Comparison of ENCODE assay signal across 10 cellular contexts in genomic region chr3:115667175-115668065, GRCh38. TPM values are rescaled to one million over a fixed set of nuclear protein-coding genes. Genes with fewer than 3 reads are reported as not detected.
DNase-seq lines count a peak whose midpoint lies in the region; ATAC-seq and TF ChIP-seq lines count a peak whose summit lies in the region.
"Had no signal": no experiment of that assay in that cellular context is flagged by ENCODE, and none has a peak within 500 bp of the region (broad histone marks: within the 10 kb centered on the region; RNA-seq: fewer than 3 reads in every experiment).

No MANE protein-coding gene starts in this region.

- H3K4me1 ChIP-seq in CD8-positive, alpha-beta T cell (ENCODE audit: insufficient read depth, low read length): no peaks in the 10 kb centered on the region

- intact Hi-C loops in activated CD8-positive, alpha-beta T cell treated with anti-CD3 and anti-CD28 coated beads for 36 hours (cut with micrococcal nuclease): loop anchor here (10.0 kb wide), 1 partner anchor 117 kb away; no protein-coding TSS in a partner anchor
- intact Hi-C loops in CD8-positive, alpha-beta T cell (cut with DNase I, micrococcal nuclease): no loop called here

- ATAC-seq in activated CD8-positive, alpha-beta T cell treated with anti-CD3 and anti-CD28 coated beads for 36 hours: peak; percentile 93
- ATAC-seq in activated CD8-positive, alpha-beta T cell treated with anti-CD3 and anti-CD28 coated beads, Interleukin-2, amount 10 ng/mL, durations not matched to agents 7 days and 5 days: no peak
- ATAC-seq in HG03135 (IDR thresholded peaks at IDR 0.05; ENCODE audit: unreplicated experiment) (peak; percentile 54), HG02840 (IDR thresholded peaks at IDR 0.05; ENCODE audit: low FRiP score, unreplicated experiment) (no peak), GM18517 (IDR thresholded peaks at IDR 0.05; ENCODE audit: unreplicated experiment) (no peak)
- peak; percentile 65 to 91 for ATAC-seq in stimulated activated naive B cell treated with anti-CD40 and anti-IgM and Interleukin-4, amounts not matched to agents 10 μg/mL and 1 μg/mL and 100 μg/mL, for 72 hours (replicated peaks)
- ATAC-seq in CD8-positive, alpha-beta T cell: no peak
- ATAC-seq: T-helper 17 cell had no signal

- peaks cover 41% of the 10 kb centered on the region for H3K4me1 Mint-ChIP-seq in activated CD8-positive, alpha-beta T cell treated with anti-CD3 and anti-CD28 coated beads for 36 hours (ENCODE audit: low read depth)
- H3K4me1 Mint-ChIP-seq in activated CD8-positive, alpha-beta T cell treated with anti-CD3 and anti-CD28 coated beads, Interleukin-2, amount 10 ng/mL, durations not matched to agents 7 days and 5 days (ENCODE audit: low read depth): peaks cover 3% of the 10 kb centered on the region
- peaks cover 48% of the 10 kb centered on the region for H3K4me1 Mint-ChIP-seq in chondrocyte (ENCODE audit: low read depth)
- H3K4me1 Mint-ChIP-seq in stimulated activated naive B cell treated with anti-CD40 and anti-IgM and Interleukin-4, amounts not matched to agents 10 μg/mL and 1 μg/mL and 100 μg/mL, for 72 hours: peaks cover 8 to 15% of the 10 kb centered on the region in 2 donors
- H3K4me1 Mint-ChIP-seq in CD8-positive, alpha-beta T cell (ENCODE audit: low read depth): no peaks in the 10 kb centered on the region
- H3K4me1 Mint-ChIP-seq: naive B cell had no signal

- H3K27me3 ChIP-seq in CD8-positive, alpha-beta T cell (ENCODE audit: insufficient read depth, low read length): no peaks in the 10 kb centered on the region

- no peak overlapping the region for H3K4me3 Mint-ChIP-seq in activated CD8-positive, alpha-beta T cell treated with anti-CD3 and anti-CD28 coated beads for 36 hours
- no peak overlapping the region for H3K4me3 Mint-ChIP-seq in activated CD8-positive, alpha-beta T cell treated with anti-CD3 and anti-CD28 coated beads, Interleukin-2, amount 10 ng/mL, durations not matched to agents 7 days and 5 days
- no peak overlapping the region for H3K4me3 Mint-ChIP-seq in chondrocyte (ENCODE audit: unreplicated experiment)
- no peak overlapping the region for H3K4me3 Mint-ChIP-seq in stimulated activated naive B cell treated with anti-CD40 and anti-IgM and Interleukin-4, amounts not matched to agents 10 μg/mL and 1 μg/mL and 100 μg/mL, for 72 hours
- no peak overlapping the region for H3K4me3 Mint-ChIP-seq in CD8-positive, alpha-beta T cell
- H3K4me3 Mint-ChIP-seq: T-helper 17 cell had no signal

- H3K36me3 ChIP-seq in CD8-positive, alpha-beta T cell (ENCODE audit: insufficient read depth, low read length): no peaks in the 10 kb centered on the region

- peak; percentile 21 for DNase-seq in activated CD8-positive, alpha-beta T cell treated with anti-CD3 and anti-CD28 coated beads for 36 hours
- DNase-seq in activated CD8-positive, alpha-beta T cell treated with anti-CD3 and anti-CD28 coated beads, Interleukin-2, amount 10 ng/mL, durations not matched to agents 7 days and 5 days: no peak
- no peak for DNase-seq in chondrocyte (ENCODE audit: low spot score)
- no peak for DNase-seq in stimulated activated naive B cell treated with anti-CD40 and anti-IgM and Interleukin-4, amounts not matched to agents 10 μg/mL and 1 μg/mL and 100 μg/mL, for 72 hours
- no peak for DNase-seq in CD8-positive, alpha-beta T cell
- DNase-seq: naive B cell, T-helper 17 cell had no signal

- H3K9me3 Mint-ChIP-seq in activated CD8-positive, alpha-beta T cell treated with anti-CD3 and anti-CD28 coated beads for 36 hours: no peaks in the 10 kb centered on the region
- H3K9me3 Mint-ChIP-seq in activated CD8-positive, alpha-beta T cell treated with anti-CD3 and anti-CD28 coated beads, Interleukin-2, amount 10 ng/mL, durations not matched to agents 7 days and 5 days (ENCODE audit: insufficient read depth): no peaks in the 10 kb centered on the region
- H3K9me3 Mint-ChIP-seq in chondrocyte (ENCODE audit: low read depth): no peaks in the 10 kb centered on the region
- H3K9me3 Mint-ChIP-seq in stimulated activated naive B cell treated with anti-CD40 and anti-IgM and Interleukin-4, amounts not matched to agents 10 μg/mL and 1 μg/mL and 100 μg/mL, for 72 hours: no peaks in the 10 kb centered on the region
- H3K9me3 Mint-ChIP-seq in CD8-positive, alpha-beta T cell: no peaks in the 10 kb centered on the region
- H3K9me3 Mint-ChIP-seq: naive B cell had no signal

- no peak overlapping the region for H3K27ac ChIP-seq in CD8-positive, alpha-beta T cell (ENCODE audit: low read depth, low read length)

- TF ChIP-seq CTCF in activated CD8-positive, alpha-beta T cell treated with anti-CD3 and anti-CD28 coated beads for 36 hours (IDR thresholded peaks at IDR 0.05): no peak
- TF ChIP-seq CTCF in chondrocyte (IDR thresholded peaks at IDR 0.05): peak; percentile 39
- TF ChIP-seq CTCF in CD8-positive, alpha-beta T cell (IDR thresholded peaks at IDR 0.05): no peak

- peaks cover 2% of the 10 kb centered on the region for H3K27me3 Mint-ChIP-seq in activated CD8-positive, alpha-beta T cell treated with anti-CD3 and anti-CD28 coated beads for 36 hours
- H3K27me3 Mint-ChIP-seq in activated CD8-positive, alpha-beta T cell treated with anti-CD3 and anti-CD28 coated beads, Interleukin-2, amount 10 ng/mL, durations not matched to agents 7 days and 5 days (ENCODE audit: low read depth): no peaks in the 10 kb centered on the region
- no peaks in the 10 kb centered on the region for H3K27me3 Mint-ChIP-seq in chondrocyte (ENCODE audit: low read depth)
- H3K27me3 Mint-ChIP-seq in stimulated activated naive B cell treated with anti-CD40 and anti-IgM and Interleukin-4, amounts not matched to agents 10 μg/mL and 1 μg/mL and 100 μg/mL, for 72 hours: peaks cover 4 to 20% of the 10 kb centered on the region in 2 donors
- H3K27me3 Mint-ChIP-seq in CD8-positive, alpha-beta T cell (ENCODE audit: low read depth): no peaks in the 10 kb centered on the region
- H3K27me3 Mint-ChIP-seq: T-helper 17 cell had no signal

- peak overlapping the region; percentile 80 for H3K27ac Mint-ChIP-seq in activated CD8-positive, alpha-beta T cell treated with anti-CD3 and anti-CD28 coated beads for 36 hours
- no peak overlapping the region for H3K27ac Mint-ChIP-seq in activated CD8-positive, alpha-beta T cell treated with anti-CD3 and anti-CD28 coated beads, Interleukin-2, amount 10 ng/mL, durations not matched to agents 7 days and 5 days
- peak overlapping the region; percentile 83 for H3K27ac Mint-ChIP-seq in chondrocyte (ENCODE audit: unreplicated experiment)
- H3K27ac Mint-ChIP-seq in stimulated activated naive B cell treated with anti-CD40 and anti-IgM and Interleukin-4, amounts not matched to agents 10 μg/mL and 1 μg/mL and 100 μg/mL, for 72 hours: peak overlapping the region; percentile 6
- H3K27ac Mint-ChIP-seq in CD8-positive, alpha-beta T cell: no peak overlapping the region

- CTCF ChIA-PET in activated CD8-positive, alpha-beta T cell treated with anti-CD3 and anti-CD28 coated beads for 36 hours (lab: Charles Lee): interaction anchor here (1.0 to 1.8 kb wide), 2 partner anchors 10 to 26 kb away, joined by 3 to 8 read pairs; no protein-coding TSS in a partner anchor
- CTCF ChIA-PET in activated CD8-positive, alpha-beta T cell treated with anti-CD3 and anti-CD28 coated beads, Interleukin-2, amount 10 ng/mL, durations not matched to agents 7 days and 5 days (lab: Charles Lee): interaction anchor here (0.9 to 1.5 kb wide), 3 partner anchors 18 to 449 kb away, joined by 3 to 4 read pairs (median 3); no protein-coding TSS in a partner anchor
- CTCF ChIA-PET in CD8-positive, alpha-beta T cell (lab: Charles Lee): no interaction called here

- no peaks in the 10 kb centered on the region for H3K9me3 ChIP-seq in CD8-positive, alpha-beta T cell (ENCODE audit: low read length)

- POLR2A ChIA-PET in activated CD8-positive, alpha-beta T cell treated with anti-CD3 and anti-CD28 coated beads for 36 hours (lab: Charles Lee): no interaction called here
- POLR2A ChIA-PET in activated CD8-positive, alpha-beta T cell treated with anti-CD3 and anti-CD28 coated beads, Interleukin-2, amount 10 ng/mL, durations not matched to agents 7 days and 5 days (lab: Charles Lee): no interaction called here
- POLR2A ChIA-PET in CD8-positive, alpha-beta T cell (lab: Charles Lee): no interaction called here

- no peak overlapping the region for H3K4me3 ChIP-seq in CD8-positive, alpha-beta T cell (ENCODE audit: low read depth, low read length)

- no peaks in the 10 kb centered on the region for H3K36me3 Mint-ChIP-seq in activated CD8-positive, alpha-beta T cell treated with anti-CD3 and anti-CD28 coated beads for 36 hours (ENCODE audit: low read depth)
- no peaks in the 10 kb centered on the region for H3K36me3 Mint-ChIP-seq in activated CD8-positive, alpha-beta T cell treated with anti-CD3 and anti-CD28 coated beads, Interleukin-2, amount 10 ng/mL, durations not matched to agents 7 days and 5 days (ENCODE audit: low read depth)
- no peaks in the 10 kb centered on the region for H3K36me3 Mint-ChIP-seq in chondrocyte (ENCODE audit: low read depth)
- no peaks in the 10 kb centered on the region for H3K36me3 Mint-ChIP-seq in stimulated activated naive B cell treated with anti-CD40 and anti-IgM and Interleukin-4, amounts not matched to agents 10 μg/mL and 1 μg/mL and 100 μg/mL, for 72 hours
- H3K36me3 Mint-ChIP-seq in CD8-positive, alpha-beta T cell: no peaks in the 10 kb centered on the region
- H3K36me3 Mint-ChIP-seq: naive B cell had no signal

RNA-seq across cellular contexts. Expression of gene GAP43, which starts 44.1 kb away (rescaled TPM):
- not detected for total RNA-seq in activated CD8-positive, alpha-beta T cell treated with anti-CD3 and anti-CD28 coated beads for 36 hours
- total RNA-seq in activated CD8-positive, alpha-beta T cell treated with anti-CD3 and anti-CD28 coated beads, Interleukin-2, amount 10 ng/mL, durations not matched to agents 7 days and 5 days: not detected
- 3.3 to 33.7 TPM (median 3.6 TPM) in 3 replicates for total RNA-seq in chondrocyte
- total RNA-seq in CD8-positive, alpha-beta T cell: not detected
- total RNA-seq: T-helper 17 cell had no signal

Comparison
In these comparisons a context has a peak if more than half of its experiments do, and no peak if none do; other contexts are left out.
1. ATAC-seq: peak in activated CD8-positive, alpha-beta T cell treated with anti-CD3 and anti-CD28 coated beads for 36 hours (single experiment), HG03135 (single experiment) and stimulated activated naive B cell treated with anti-CD40 and anti-IgM and Interleukin-4, amounts not matched to agents 10 μg/mL and 1 μg/mL and 100 μg/mL, for 72 hours (2 of 2); none in activated CD8-positive, alpha-beta T cell treated with anti-CD3 and anti-CD28 coated beads, Interleukin-2, amount 10 ng/mL, durations not matched to agents 7 days and 5 days (single experiment), HG02840 (single experiment), GM18517 (single experiment) and CD8-positive, alpha-beta T cell (single experiment).
2. H3K27ac Mint-ChIP-seq: peak in activated CD8-positive, alpha-beta T cell treated with anti-CD3 and anti-CD28 coated beads for 36 hours (single experiment), chondrocyte (single experiment) and stimulated activated naive B cell treated with anti-CD40 and anti-IgM and Interleukin-4, amounts not matched to agents 10 μg/mL and 1 μg/mL and 100 μg/mL, for 72 hours (single experiment); none in activated CD8-positive, alpha-beta T cell treated with anti-CD3 and anti-CD28 coated beads, Interleukin-2, amount 10 ng/mL, durations not matched to agents 7 days and 5 days (single experiment) and CD8-positive, alpha-beta T cell (single experiment).